In genomic region chr1:109040627-109041613, GRCh38 we compare ENCODE assay signal across 8 cellular contexts. TPM values are rescaled to one million over a fixed set of nuclear protein-coding genes. Genes with fewer than 3 reads are reported as not detected.
DNase-seq lines count a peak whose midpoint lies in the region; ATAC-seq and TF ChIP-seq lines count a peak whose summit lies in the region.

No MANE protein-coding gene starts in this region.

- H3K9me3 ChIP-seq in PC-3 (ENCODE audit: low read length) (no peaks in the 10 kb centered on the region), body of pancreas (no peaks in the 10 kb centered on the region), iPS-15b (ENCODE audit: control insufficient read depth, insufficient read depth, low read length) (no peaks in the 10 kb centered on the region)

- no peaks in the 10 kb centered on the region for H3K27me3 ChIP-seq in PC-3 (ENCODE audit: low read length)
- no peaks in the 10 kb centered on the region for H3K27me3 ChIP-seq in body of pancreas
- no peaks in the 10 kb centered on the region for H3K27me3 ChIP-seq in iPS-15b (ENCODE audit: control insufficient read depth, insufficient read depth, low read length)

- no peaks in the 10 kb centered on the region for H3F3A ChIP-seq in PC-3 (ENCODE audit: low read length, unreplicated experiment)

- TF ChIP-seq CTCF in PC-3 (conservative IDR thresholded peaks at IDR 0.05; ENCODE audit: low read depth, low read length) (no peak), body of pancreas (IDR thresholded peaks at IDR 0.05) (no peak)

- H3K9ac ChIP-seq in PC-3 (ENCODE audit: low read length) (peak overlapping the region; percentile 80), iPS-15b (ENCODE audit: low read depth, low read length) (no peak overlapping the region)

- H3K27ac ChIP-seq in PC-3 (ENCODE audit: low read length) (no peak overlapping the region), body of pancreas (peak overlapping the region in 3 of 4 donors; percentile 68 to 88 (median 74))

- peak overlapping the region; percentile 97 for H3K4me3 ChIP-seq in PC-3 (ENCODE audit: low read length)
- peak overlapping the region; percentile 54 to 97 for H3K4me3 ChIP-seq in body of pancreas
- peak overlapping the region; percentile 81 for H3K4me3 ChIP-seq in iPS-15b (ENCODE audit: low read depth, low read length)

- TF ChIP-seq POLR2A in body of pancreas (IDR thresholded peaks at IDR 0.05), result no peak

- POLR2A ChIA-PET in PC-3 (lab: Charles Lee; ENCODE audit: unreplicated experiment), result interaction anchor here (0.6 to 1.1 kb wide), 2 partner anchors 64 to 213 kb away, joined by 3 to 4 read pairs; no protein-coding TSS in a partner anchor

- H3K36me3 ChIP-seq in PC-3 (ENCODE audit: low read depth, low read length) (no peaks in the 10 kb centered on the region), body of pancreas (replicated peaks in 1 of 2; ENCODE audit: insufficient read depth in 1 of 2, low read depth in 2 of 2) (no peaks in the 10 kb centered on the region), iPS-15b (ENCODE audit: control insufficient read depth, insufficient read depth, low read length) (no peaks in the 10 kb centered on the region)

- CTCF ChIA-PET in PC-3 (lab: Charles Lee), result no interaction called here

- intact Hi-C loops in PC-3 (cut with micrococcal nuclease), result loop anchor here (5.0 kb wide), 1 partner anchor 79 kb away; the partner anchor contains the start of gene CLCC1
- intact Hi-C loops in body of pancreas (cut with DNase I), result no loop called here
- intact Hi-C loops in sciatic nerve (cut with DNase I), result no loop called here

- no peaks in the 10 kb centered on the region for H4K20me1 ChIP-seq in PC-3 (ENCODE audit: low read length)

- no peaks in the 10 kb centered on the region for H3K9me2 ChIP-seq in PC-3 (replicated peaks; ENCODE audit: low read length)

- H3K4me1 ChIP-seq in PC-3 (ENCODE audit: insufficient read depth, low read length) (peaks cover 6% of the 10 kb centered on the region; the same call in 1 of the 2 replicates), body of pancreas (peaks cover 11% of the 10 kb centered on the region), iPS-15b (ENCODE audit: control insufficient read depth, insufficient read depth, low read length) (peaks cover 4% of the 10 kb centered on the region)

- 2 to 5% methylated on average over 16 to 44 of the region's 47 CpGs for WGBS in body of pancreas, 2 donors

- TSS peak; percentile 62 for BruUV-seq in PC-3 (replicated peaks; lab: Mats Ljungman, UMichigan)

- H3K4me2 ChIP-seq in PC-3 (ENCODE audit: low read length), result peak overlapping the region; percentile 84

- DNase-seq in AG08396 (ENCODE audit: low spot score) (peak; percentile 41), PC-3 (peak; percentile 6), body of pancreas (peak in 2 of 4 donors; percentile 17 to 18), sciatic nerve (ENCODE audit: low spot score) (peak; percentile 66), NCI-H524 treated with DMSO at 0.1 percent for 48 hours (lab: John Stamatoyannopoulos, UW) (no peak)

- H3K79me2 ChIP-seq in PC-3 (ENCODE audit: low read length), result peaks cover 40% of the 10 kb centered on the region

- peak overlapping the region; percentile 78 for H2AFZ ChIP-seq in PC-3 (ENCODE audit: low read length)

- ATAC-seq in GM18519 (IDR thresholded peaks at IDR 0.05; ENCODE audit: low FRiP score, unreplicated experiment), result peak; percentile 2
- ATAC-seq in HG03045 (IDR thresholded peaks at IDR 0.05; ENCODE audit: unreplicated experiment), result peak; percentile 19
- ATAC-seq in PC-3, result peak; percentile 21
- peak; percentile 6 for ATAC-seq in body of pancreas
- peak; percentile 52 for ATAC-seq in sciatic nerve

RNA-seq across cellular contexts. Expression of gene WDR47, which starts 1.0 kb away (rescaled TPM):
- total RNA-seq in PC-3 (2014; rRNA removed), result 6.2 and 7.7 TPM in 2 replicates
- total RNA-seq in body of pancreas, result 1 to 10 TPM; 5.6 to 7.3 TPM
- total RNA-seq in sciatic nerve, result 24.6 TPM

RNA-seq across cellular contexts. Expression of gene TAF13, which starts 34.9 kb away (rescaled TPM):
- 23.5 and 32.0 TPM in 2 replicates for total RNA-seq in PC-3 (2014; rRNA removed)
- 10 to 100 TPM in 1 of 2 donors, 1 to 10 TPM in 1; 5.9 to 18.4 TPM for total RNA-seq in body of pancreas
- 39.9 TPM for total RNA-seq in sciatic nerve

RNA-seq across cellular contexts. Expression of gene TMEM167B, which starts 49.6 kb away (rescaled TPM):
- total RNA-seq in PC-3 (2014; rRNA removed) (21.0 and 27.7 TPM in 2 replicates), body of pancreas (10 to 100 TPM in 1 of 2 donors, 1 to 10 TPM in 1; 5.3 to 12.7 TPM), sciatic nerve (39.4 TPM)

Comparison
In these comparisons a context has a peak if more than half of its experiments do, and no peak if none do; other contexts are left out.
1. ATAC-seq: peak in every context shown above with its lines; median percentile 52 in sciatic nerve; 21 in PC-3; 19 in HG03045; 6 in body of pancreas; 2 in GM18519.